In the genomic region with DNA sequence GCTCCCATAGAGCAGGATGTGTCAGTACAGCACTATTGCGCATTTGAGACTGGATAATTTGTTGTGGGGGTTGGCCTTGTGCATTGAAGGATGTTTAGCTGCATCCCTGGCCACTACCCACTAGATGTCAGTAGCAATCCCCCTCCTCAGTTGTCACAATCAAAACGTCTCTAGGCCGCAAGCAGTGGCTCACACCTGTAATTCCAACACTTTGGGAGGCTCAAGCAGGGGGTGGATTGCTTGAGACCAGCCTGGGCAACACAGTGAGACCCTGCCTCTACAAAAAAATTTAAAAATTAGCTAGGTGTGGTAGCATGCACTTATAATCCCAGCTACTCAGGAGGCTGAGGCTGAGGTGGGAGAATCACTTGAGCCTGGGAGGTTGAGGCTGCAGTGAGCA, we compare ENCODE assay signal across 8 cellular contexts. TPM values are rescaled to one million over a fixed set of nuclear protein-coding genes. Genes with fewer than 3 reads are reported as not detected.
A peak's percentile ranks its signal among the peaks of the same experiment; 100 is the strongest.
DNase-seq lines count a peak whose midpoint lies in the region; ATAC-seq lines count a peak whose summit lies in the region.

No MANE protein-coding gene starts in this region.

- H3K4me1 Mint-ChIP-seq in activated naive CD4-positive, alpha-beta T cell treated with anti-CD3 and anti-CD28 coated beads for 36 hours (ENCODE audit: low read depth) = peaks cover 3% of the 10 kb centered on the region
- H3K4me1 Mint-ChIP-seq in stimulated activated naive B cell treated with anti-CD40 and anti-IgM and Interleukin-4, amounts not matched to agents 10 μg/mL and 1 μg/mL and 100 μg/mL, for 72 hours = peaks cover 7 to 12% of the 10 kb centered on the region in 2 donors

- ATAC-seq in stimulated activated naive B cell treated with anti-CD40 and anti-IgM and Interleukin-4, amounts not matched to agents 10 μg/mL and 1 μg/mL and 100 μg/mL, for 72 hours (replicated peaks) = peak; percentile 81 to 82
- ATAC-seq in GM19452 (IDR thresholded peaks at IDR 0.05; ENCODE audit: unreplicated experiment) = no peak
- no peak for ATAC-seq in HG03025 (IDR thresholded peaks at IDR 0.05; ENCODE audit: low FRiP score, unreplicated experiment)

- H3K4me3 Mint-ChIP-seq in activated naive CD4-positive, alpha-beta T cell treated with anti-CD3 and anti-CD28 coated beads for 36 hours = no peak overlapping the region
- H3K4me3 Mint-ChIP-seq in stimulated activated naive B cell treated with anti-CD40 and anti-IgM and Interleukin-4, amounts not matched to agents 10 μg/mL and 1 μg/mL and 100 μg/mL, for 72 hours = no peak overlapping the region

- peak; percentile 37 for DNase-seq in activated naive CD4-positive, alpha-beta T cell treated with anti-CD3 and anti-CD28 coated beads for 36 hours
- DNase-seq in activated naive CD4-positive, alpha-beta T cell treated with Interleukin-2 at 50 U/mL for 16 hours = no peak
- DNase-seq in NCI-H510A treated with DMSO at 0.1 percent for 48 hours (lab: John Stamatoyannopoulos, UW) (peak; percentile 40), dermis blood vessel endothelial cell (peak; percentile 60)
- DNase-seq in stimulated activated naive B cell treated with anti-CD40 and anti-IgM and Interleukin-4, amounts not matched to agents 10 μg/mL and 1 μg/mL and 100 μg/mL, for 72 hours = peak; percentile 21
- no peak for DNase-seq in stimulated activated CD4-positive, alpha-beta T cell treated with anti-CD3 and anti-CD28 coated beads, Interleukin-4, amount 100 ng/mL, for 24 hours

- H3K9me3 Mint-ChIP-seq in activated naive CD4-positive, alpha-beta T cell treated with anti-CD3 and anti-CD28 coated beads for 36 hours = no peaks in the 10 kb centered on the region
- no peaks in the 10 kb centered on the region for H3K9me3 Mint-ChIP-seq in stimulated activated naive B cell treated with anti-CD40 and anti-IgM and Interleukin-4, amounts not matched to agents 10 μg/mL and 1 μg/mL and 100 μg/mL, for 72 hours

- CTCF ChIA-PET in activated naive CD4-positive, alpha-beta T cell treated with anti-CD3 and anti-CD28 coated beads for 36 hours (lab: Charles Lee) = interaction anchor here (0.7 to 3.3 kb wide), 8 partner anchors 9 to 59 kb away, joined by 3 to 13 read pairs (median 4); no protein-coding TSS in a partner anchor

- no peaks in the 10 kb centered on the region for H3K27me3 Mint-ChIP-seq in activated naive CD4-positive, alpha-beta T cell treated with anti-CD3 and anti-CD28 coated beads for 36 hours (ENCODE audit: low read depth)
- no peaks in the 10 kb centered on the region for H3K27me3 Mint-ChIP-seq in stimulated activated naive B cell treated with anti-CD40 and anti-IgM and Interleukin-4, amounts not matched to agents 10 μg/mL and 1 μg/mL and 100 μg/mL, for 72 hours

- H3K36me3 Mint-ChIP-seq in activated naive CD4-positive, alpha-beta T cell treated with anti-CD3 and anti-CD28 coated beads for 36 hours (ENCODE audit: low read depth) = peaks cover 1% of the 10 kb centered on the region
- peaks cover 9 to 16% of the 10 kb centered on the region in 2 donors for H3K36me3 Mint-ChIP-seq in stimulated activated naive B cell treated with anti-CD40 and anti-IgM and Interleukin-4, amounts not matched to agents 10 μg/mL and 1 μg/mL and 100 μg/mL, for 72 hours

- no peak overlapping the region for H3K27ac Mint-ChIP-seq in activated naive CD4-positive, alpha-beta T cell treated with anti-CD3 and anti-CD28 coated beads for 36 hours
- H3K27ac Mint-ChIP-seq in stimulated activated naive B cell treated with anti-CD40 and anti-IgM and Interleukin-4, amounts not matched to agents 10 μg/mL and 1 μg/mL and 100 μg/mL, for 72 hours = no peak overlapping the region

- intact Hi-C loops in activated naive CD4-positive, alpha-beta T cell treated with anti-CD3 and anti-CD28 coated beads for 36 hours (cut with micrococcal nuclease) = no loop called here

RNA-seq across cellular contexts. Expression of a gene that starts 48.4 kb away (rescaled TPM):
- 100 to 1,000 TPM; 117 to 121 TPM for total RNA-seq in activated naive CD4-positive, alpha-beta T cell treated with anti-CD3 and anti-CD28 coated beads for 36 hours
- 8.2 and 14.1 TPM in 2 replicates for total RNA-seq in dermis blood vessel endothelial cell

Comparison
In these comparisons a context has a peak if more than half of its experiments do, and no peak if none do; other contexts are left out.
1. DNase-seq: peak in activated naive CD4-positive, alpha-beta T cell treated with anti-CD3 and anti-CD28 coated beads for 36 hours (single experiment), NCI-H510A treated with DMSO at 0.1 percent for 48 hours (single experiment), dermis blood vessel endothelial cell (single experiment) and stimulated activated naive B cell treated with anti-CD40 and anti-IgM and Interleukin-4, amounts not matched to agents 10 μg/mL and 1 μg/mL and 100 μg/mL, for 72 hours (single experiment); none in activated naive CD4-positive, alpha-beta T cell treated with Interleukin-2 at 50 U/mL for 16 hours (single experiment) and stimulated activated CD4-positive, alpha-beta T cell treated with anti-CD3 and anti-CD28 coated beads, Interleukin-4, amount 100 ng/mL, for 24 hours (single experiment).
2. ATAC-seq: peak in stimulated activated naive B cell treated with anti-CD40 and anti-IgM and Interleukin-4, amounts not matched to agents 10 μg/mL and 1 μg/mL and 100 μg/mL, for 72 hours (2 of 2); none in GM19452 (single experiment) and HG03025 (single experiment).